ENCODE assay signal across 19 cellular contexts in the genomic region with DNA sequence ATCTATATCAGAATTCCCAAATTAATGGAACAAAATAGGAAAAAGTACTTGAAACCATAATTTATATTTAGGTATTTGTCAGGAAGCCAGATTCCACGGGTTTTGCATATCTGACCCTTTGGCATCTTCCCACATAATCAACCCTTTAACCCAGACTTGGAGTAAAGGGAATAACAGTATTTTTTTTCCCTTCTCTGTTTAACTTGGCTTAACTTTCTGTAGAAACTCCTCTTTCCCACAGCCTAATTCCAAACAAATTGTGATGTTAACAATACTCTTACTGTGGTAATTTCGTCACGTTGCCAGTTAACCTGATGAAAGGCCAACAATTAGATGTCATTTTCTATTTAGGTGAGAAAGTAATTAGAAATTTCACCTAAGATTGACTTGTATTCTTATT. TPM values are rescaled to one million over a fixed set of nuclear protein-coding genes. Genes with fewer than 3 reads are reported as not detected.
"Had no signal": no experiment of that assay in that cellular context is flagged by ENCODE, and none has a peak within 500 bp of the region (broad histone marks: within the 10 kb centered on the region; RNA-seq: fewer than 3 reads in every experiment).

No MANE protein-coding gene starts in this region.

- H3K27ac ChIP-seq: adrenal gland, brain microvascular endothelial cell, SK-N-MC, skin epidermis, vagina, WERI-Rb-1 had no signal

- H3K4me3 ChIP-seq: adrenal gland, gastrocnemius medialis, SK-N-MC, skin epidermis, tibial nerve, vagina had no signal

- H3K36me3 ChIP-seq: adrenal gland, brain microvascular endothelial cell, gastrocnemius medialis, tibial nerve, vagina, WERI-Rb-1 had no signal

- H3K4me1 Mint-ChIP-seq: activated CD4-positive, alpha-beta memory T cell treated with anti-CD3 and anti-CD28 coated beads, Interleukin-2, amount 10 ng/mL, durations not matched to agents 7 days and 5 days had no signal

- H3K4me3 Mint-ChIP-seq: activated CD4-positive, alpha-beta memory T cell treated with anti-CD3 and anti-CD28 coated beads, Interleukin-2, amount 10 ng/mL, durations not matched to agents 7 days and 5 days; activated T-cell treated with anti-CD3 and anti-CD28 coated beads, Interleukin-2, amount 50 U/mL, for 24 hours; naive thymus-derived CD8-positive, alpha-beta T cell had no signal

- H3K9me3 ChIP-seq: adrenal gland, gastrocnemius medialis, tibial nerve, vagina had no signal

- H3K36me3 Mint-ChIP-seq: naive thymus-derived CD8-positive, alpha-beta T cell had no signal

- H3K4me1 ChIP-seq: adrenal gland, gastrocnemius medialis, vagina had no signal

- H3K27ac Mint-ChIP-seq: activated CD4-positive, alpha-beta memory T cell treated with anti-CD3 and anti-CD28 coated beads, Interleukin-2, amount 10 ng/mL, durations not matched to agents 7 days and 5 days; activated T-cell treated with anti-CD3 and anti-CD28 coated beads, Interleukin-2, amount 50 U/mL, for 24 hours; naive thymus-derived CD8-positive, alpha-beta T cell had no signal

- H3K9me3 Mint-ChIP-seq: activated CD4-positive, alpha-beta memory T cell treated with anti-CD3 and anti-CD28 coated beads, Interleukin-2, amount 10 ng/mL, durations not matched to agents 7 days and 5 days; activated T-cell treated with anti-CD3 and anti-CD28 coated beads, Interleukin-2, amount 50 U/mL, for 24 hours; naive thymus-derived CD8-positive, alpha-beta T cell had no signal

- ATAC-seq: esophagus mucosa; gastrocnemius medialis; left colon; naive thymus-derived CD8-positive, alpha-beta T cell had no signal

- DNase-seq: activated CD4-positive, alpha-beta memory T cell treated with anti-CD3 and anti-CD28 coated beads, Interleukin-2, amount 10 ng/mL, durations not matched to agents 7 days and 5 days; activated effector memory CD4-positive, alpha-beta T cell treated with Interleukin-2 at 50 U/mL for 16 hours; activated naive CD4-positive, alpha-beta T cell treated with anti-CD3 and anti-CD28 coated beads, Interleukin-2, amount 50 U/mL, for 16 hours; activated T-cell treated with anti-CD3 and anti-CD28 coated beads, Interleukin-2, amount 50 U/mL, for 24 hours; adrenal gland; brain microvascular endothelial cell; cerebellar nuclear complex; gastrocnemius medialis; left colon; naive thymus-derived CD8-positive, alpha-beta T cell; stimulated activated CD4-positive, alpha-beta T cell treated with anti-CD3 and anti-CD28 coated beads, Interleukin-4, amount 100 ng/mL, for 24 hours; stimulated activated naive CD4-positive, alpha-beta T cell; WERI-Rb-1 had no signal

- H3K27me3 ChIP-seq: adrenal gland, brain microvascular endothelial cell, gastrocnemius medialis, tibial nerve, vagina had no signal

RNA-seq across cellular contexts. Expression of a gene that starts 49.3 kb away (rescaled TPM):
- total RNA-seq: activated CD4-positive, alpha-beta memory T cell treated with anti-CD3 and anti-CD28 coated beads, Interleukin-2, amount 10 ng/mL, durations not matched to agents 7 days and 5 days; naive thymus-derived CD8-positive, alpha-beta T cell; T-helper 1 cell treated with Interleukin-12 subunit alpha and Interleukin-12 subunit beta and Interleukin-4 antibody, amounts not matched to agents 30 ng/mL and 1 ng/mL, for 36 hours had no signal
- polyA plus RNA-seq: naive thymus-derived CD8-positive, alpha-beta T cell had no signal
